In the genomic region with DNA sequence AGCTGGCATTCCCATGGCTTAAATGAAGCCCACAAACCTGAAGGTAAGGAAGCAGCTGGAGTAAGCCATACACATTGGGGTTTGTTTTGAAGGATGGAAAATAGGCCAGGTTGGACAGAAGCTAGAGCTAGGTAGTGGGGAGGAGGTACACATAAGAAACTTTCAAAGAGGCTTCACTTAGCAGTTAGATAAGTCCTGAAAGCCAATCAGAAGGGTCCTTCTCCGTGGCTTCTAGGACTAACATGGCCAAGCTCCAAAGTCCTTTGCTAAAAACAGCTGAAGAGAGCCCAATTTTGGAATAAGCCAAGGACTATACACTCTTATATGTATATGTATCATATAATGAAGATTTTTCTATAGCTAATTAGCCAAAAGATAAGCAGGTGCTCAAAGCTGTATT, we compare ENCODE assay signal across 1 cellular context.
A peak's percentile ranks its signal among the peaks of the same experiment; 100 is the strongest.
TF ChIP-seq lines count a peak whose summit lies in the region.

No MANE protein-coding gene starts in this region.

TF ChIP-seq in K562, 482 proteins besides CTCF, POLR2A, EP300 and RAD21:
- TF ChIP-seq ZNF696 (CRISPR knock-in tag; conservative IDR thresholded peaks at IDR 0.05), result no peak
- TF ChIP-seq MYBL2 (IDR thresholded peaks at IDR 0.05; ENCODE audit: low read depth), result peak; percentile 47; the same call in 1 of the 2 replicates
- TF ChIP-seq MYBL2 (CRISPR knock-in tag; IDR thresholded peaks at IDR 0.05; ENCODE audit: borderline replicate concordance), result no peak
